Comparison of ENCODE assay signal across 10 cellular contexts in the genomic region with DNA sequence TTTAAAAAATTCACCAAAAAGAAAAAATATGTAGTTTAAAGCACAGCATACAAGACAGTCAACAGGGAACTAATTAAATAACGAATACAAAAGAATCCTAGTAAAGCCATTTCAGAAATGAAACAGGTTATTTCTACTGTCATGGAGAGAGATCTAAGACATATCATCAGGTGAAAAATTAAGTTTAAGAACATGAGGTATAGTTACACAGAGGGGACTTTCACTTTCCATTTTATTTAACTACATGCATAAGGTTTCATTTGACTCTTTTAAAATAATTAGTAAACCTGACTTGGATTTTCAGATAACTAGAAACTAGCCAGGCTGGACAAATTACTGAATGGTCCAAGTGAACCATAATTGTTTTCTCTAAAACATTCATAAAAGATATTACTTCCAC.
"Had no signal": no experiment of that assay in that cellular context is flagged by ENCODE, and none has a peak within 500 bp of the region (broad histone marks: within the 10 kb centered on the region; RNA-seq: fewer than 3 reads in every experiment).

No MANE protein-coding gene starts in this region.

- H3K27ac ChIP-seq: dorsolateral prefrontal cortex, esophagus muscularis mucosa, parathyroid adenoma, SJSA1, skin epidermis, tibial artery had no signal

- ATAC-seq: WTC11 had no signal

- H3K9me3 ChIP-seq: esophagus muscularis mucosa, SJSA1, tibial artery had no signal

- H3K4me3 Mint-ChIP-seq: WTC11 had no signal

- H3K9me3 Mint-ChIP-seq: WTC11 had no signal

- DNase-seq: anterior cingulate cortex, dorsolateral prefrontal cortex, retina, T-helper 1 cell, tibial artery had no signal

- H3K4me1 Mint-ChIP-seq: WTC11 had no signal

- H3K27ac Mint-ChIP-seq: WTC11 had no signal

- H3K4me1 ChIP-seq: SJSA1 had no signal

- H3K4me3 ChIP-seq: dorsolateral prefrontal cortex, esophagus muscularis mucosa, SJSA1, skin epidermis, tibial artery had no signal

- H3K9ac ChIP-seq: parathyroid adenoma had no signal

- H3K27me3 ChIP-seq: dorsolateral prefrontal cortex, esophagus muscularis mucosa, SJSA1, tibial artery had no signal
